In the genomic region with DNA sequence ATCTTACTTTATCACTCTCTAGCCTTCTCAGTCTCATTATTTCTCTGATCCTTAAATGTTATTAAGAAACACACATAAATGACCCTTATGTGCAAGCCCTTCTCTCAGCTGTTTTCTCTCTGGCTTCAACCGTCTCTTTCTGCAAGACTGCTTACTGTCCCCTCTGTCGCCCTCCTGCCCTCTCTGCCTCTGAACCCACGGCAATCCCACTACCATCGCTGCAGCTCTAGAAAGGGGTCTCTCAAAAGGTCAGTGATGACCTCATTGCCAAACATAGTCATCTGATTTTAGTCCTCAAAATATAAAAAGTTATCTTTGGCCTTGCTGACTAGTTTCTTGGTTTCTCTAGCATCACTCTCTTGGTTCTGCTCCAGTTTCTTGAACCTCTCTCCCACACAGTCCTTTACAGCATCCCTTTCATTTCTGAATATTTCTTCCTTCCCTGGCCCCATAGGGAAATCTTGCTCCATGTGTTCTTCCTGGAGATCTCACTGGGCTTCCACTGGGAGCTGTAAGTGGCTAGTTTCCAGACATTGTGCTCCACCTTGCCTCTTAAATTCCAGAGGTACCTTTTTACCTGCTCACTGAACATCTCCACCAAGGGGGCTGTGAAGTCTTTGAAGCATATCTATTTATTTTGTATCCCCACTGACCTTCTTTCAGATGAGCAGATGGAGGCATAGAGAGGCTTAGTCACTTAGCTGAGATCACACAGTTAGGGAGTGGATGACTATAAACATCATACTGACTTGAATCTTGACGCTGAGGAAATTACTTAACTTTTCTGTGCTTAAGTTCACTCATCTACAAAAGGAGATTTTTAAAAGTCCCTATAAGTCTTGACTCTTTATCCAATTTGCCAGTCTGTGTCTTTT, we compare ENCODE assay signal across 22 cellular contexts.
DNase-seq lines count a peak whose midpoint lies in the region; ATAC-seq and TF ChIP-seq lines count a peak whose summit lies in the region.
"Had no signal": no experiment of that assay in that cellular context is flagged by ENCODE, and none has a peak within 500 bp of the region (broad histone marks: within the 10 kb centered on the region; RNA-seq: fewer than 3 reads in every experiment).

No MANE protein-coding gene starts in this region.

- H3K4me3 ChIP-seq in epithelial cell of esophagus (ENCODE audit: low read length) = no peak overlapping the region
- no peak overlapping the region for H3K4me3 ChIP-seq in right atrium auricular region
- H3K4me3 ChIP-seq in tibial artery = no peak overlapping the region
- H3K4me3 ChIP-seq: sigmoid colon, SJSA1 had no signal

- ATAC-seq in HG02884 (IDR thresholded peaks at IDR 0.05; ENCODE audit: unreplicated experiment) (no peak), HG03354 (IDR thresholded peaks at IDR 0.05; ENCODE audit: poor library complexity, severe bottlenecking, unreplicated experiment) (no peak)
- ATAC-seq: stimulated activated naive CD8-positive, alpha-beta T cell treated with anti-CD3 and anti-CD28 coated beads, Interleukin-15, Interleukin-2, amounts not matched to agents 100 U/mL and 50 U/mL, for 24 hours had no signal

- no peaks in the 10 kb centered on the region for H3K36me3 Mint-ChIP-seq in activated CD4-positive, alpha-beta T cell treated with anti-CD3 and anti-CD28 coated beads, Interleukin-2, amount 10 ng/mL, durations not matched to agents 24 days and 14 days (ENCODE audit: low read depth)
- H3K36me3 Mint-ChIP-seq: activated naive CD8-positive, alpha-beta T cell; type B pancreatic cell had no signal

- H3K36me3 ChIP-seq in right atrium auricular region (no peaks in the 10 kb centered on the region), tibial artery (no peaks in the 10 kb centered on the region)
- H3K36me3 ChIP-seq: sigmoid colon, SJSA1 had no signal

- H3K9me3 ChIP-seq in right atrium auricular region = no peaks in the 10 kb centered on the region
- H3K9me3 ChIP-seq in tibial artery = peaks cover 0 to 2% (median 0%) of the 10 kb centered on the region in 3 donors
- H3K9me3 ChIP-seq: sigmoid colon, SJSA1 had no signal

- H3K4me1 Mint-ChIP-seq in activated CD4-positive, alpha-beta T cell treated with anti-CD3 and anti-CD28 coated beads, Interleukin-2, amount 10 ng/mL, durations not matched to agents 24 days and 14 days = no peaks in the 10 kb centered on the region

- H3K27ac ChIP-seq in right atrium auricular region (peak overlapping the region; percentile 31 to 47), tibial artery (peak overlapping the region; percentile 48 to 65)
- H3K27ac ChIP-seq: 22Rv1, epithelial cell of prostate, sigmoid colon, SJSA1 had no signal

- H3K27me3 ChIP-seq in right atrium auricular region (no peaks in the 10 kb centered on the region), tibial artery (no peaks in the 10 kb centered on the region)
- H3K27me3 ChIP-seq: sigmoid colon, SJSA1 had no signal

- no peaks in the 10 kb centered on the region for H3K27me3 Mint-ChIP-seq in activated CD4-positive, alpha-beta T cell treated with anti-CD3 and anti-CD28 coated beads, Interleukin-2, amount 10 ng/mL, durations not matched to agents 24 days and 14 days
- H3K27me3 Mint-ChIP-seq: activated naive CD8-positive, alpha-beta T cell; type B pancreatic cell had no signal

- no peak overlapping the region for H3K4me3 Mint-ChIP-seq in activated CD4-positive, alpha-beta T cell treated with anti-CD3 and anti-CD28 coated beads, Interleukin-2, amount 10 ng/mL, durations not matched to agents 24 days and 14 days
- H3K4me3 Mint-ChIP-seq: activated naive CD8-positive, alpha-beta T cell; activated T-helper 1 cell treated with anti-CD3 and anti-CD28 coated beads, Interleukin-12 subunit alpha, Interleukin-12 subunit beta, Interleukin-2, Interleukin-4 antibody, amounts not matched to agents 30 ng/mL and 10 ng/mL and 1 ng/mL, durations not matched to agents 14 hours and 24 hours and 36 hours; T-helper 2 cell treated with Interferon-gamma antibody and Interleukin-4, amounts not matched to agents 5 μg/mL and 100 μg/mL, for 36 hours; type B pancreatic cell had no signal

- DNase-seq in NCI-H82 (lab: John Stamatoyannopoulos, UW) (peak; percentile 9), NCI-H82 treated with DMSO at 0.1 percent for 48 hours (lab: John Stamatoyannopoulos, UW; ENCODE audit: unreplicated experiment) (no peak), epithelial cell of esophagus (ENCODE audit: low read depth) (peak; percentile 6), right atrium auricular region (ENCODE audit: low spot score) (no peak), tibial artery (no peak)
- DNase-seq in activated CD4-positive, alpha-beta T cell treated with anti-CD3 and anti-CD28 coated beads, Interleukin-2, amount 10 ng/mL, durations not matched to agents 24 days and 14 days = no peak
- DNase-seq: Calu3; dermis blood vessel endothelial cell; H7; NCI-H748 treated with DMSO at 0.1 percent for 48 hours; sigmoid colon; stimulated activated CD4-positive, alpha-beta T cell treated with anti-CD3 and anti-CD28 coated beads, Interleukin-2, amount 100 ng/mL, for 24 hours; stimulated activated naive CD8-positive, alpha-beta T cell treated with anti-CD3 and anti-CD28 coated beads, Interleukin-15, Interleukin-2, amounts not matched to agents 100 U/mL and 50 U/mL, for 24 hours had no signal

- TF ChIP-seq CTCF in epithelial cell of esophagus (IDR thresholded peaks at IDR 0.05; ENCODE audit: insufficient read depth, low read depth, low read length, missing control alignments) (no peak), right atrium auricular region (IDR thresholded peaks at IDR 0.05) (no peak), tibial artery (IDR thresholded peaks at IDR 0.05) (no peak)

- H3K27ac Mint-ChIP-seq in activated CD4-positive, alpha-beta T cell treated with anti-CD3 and anti-CD28 coated beads, Interleukin-2, amount 10 ng/mL, durations not matched to agents 24 days and 14 days = no peak overlapping the region
- H3K27ac Mint-ChIP-seq: activated naive CD8-positive, alpha-beta T cell; activated T-helper 1 cell treated with anti-CD3 and anti-CD28 coated beads, Interleukin-12 subunit alpha, Interleukin-12 subunit beta, Interleukin-2, Interleukin-4 antibody, amounts not matched to agents 30 ng/mL and 10 ng/mL and 1 ng/mL, durations not matched to agents 14 hours and 24 hours and 36 hours; T-helper 2 cell treated with Interferon-gamma antibody and Interleukin-4, amounts not matched to agents 5 μg/mL and 100 μg/mL, for 36 hours; type B pancreatic cell had no signal

- H3K9me3 Mint-ChIP-seq in activated CD4-positive, alpha-beta T cell treated with anti-CD3 and anti-CD28 coated beads, Interleukin-2, amount 10 ng/mL, durations not matched to agents 24 days and 14 days = no peaks in the 10 kb centered on the region
- H3K9me3 Mint-ChIP-seq: type B pancreatic cell had no signal

- no peaks in the 10 kb centered on the region for H3K4me1 ChIP-seq in right atrium auricular region
- peaks cover 0 to 29% (median 4%) of the 10 kb centered on the region in 4 donors for H3K4me1 ChIP-seq in tibial artery
- H3K4me1 ChIP-seq: sigmoid colon, SJSA1 had no signal

- intact Hi-C loops in tibial artery (cut with DNase I; ENCODE audit: low total_unique reads) = no loop called here
- intact Hi-C loops in activated CD4-positive, alpha-beta T cell treated with anti-CD3 and anti-CD28 coated beads, Interleukin-2, amount 10 ng/mL, durations not matched to agents 24 days and 14 days (cut with micrococcal nuclease) = no loop called here

Comparison
In these comparisons a context has a peak if more than half of its experiments do, and no peak if none do; other contexts are left out.
1. DNase-seq: peak in NCI-H82 (single experiment) and epithelial cell of esophagus (single experiment); none in NCI-H82 treated with DMSO at 0.1 percent for 48 hours (single experiment), right atrium auricular region (single experiment), tibial artery (0 of 2) and activated CD4-positive, alpha-beta T cell treated with anti-CD3 and anti-CD28 coated beads, Interleukin-2, amount 10 ng/mL, durations not matched to agents 24 days and 14 days (single experiment).